12 cellular contexts compared by ENCODE assay signal in the genomic region with DNA sequence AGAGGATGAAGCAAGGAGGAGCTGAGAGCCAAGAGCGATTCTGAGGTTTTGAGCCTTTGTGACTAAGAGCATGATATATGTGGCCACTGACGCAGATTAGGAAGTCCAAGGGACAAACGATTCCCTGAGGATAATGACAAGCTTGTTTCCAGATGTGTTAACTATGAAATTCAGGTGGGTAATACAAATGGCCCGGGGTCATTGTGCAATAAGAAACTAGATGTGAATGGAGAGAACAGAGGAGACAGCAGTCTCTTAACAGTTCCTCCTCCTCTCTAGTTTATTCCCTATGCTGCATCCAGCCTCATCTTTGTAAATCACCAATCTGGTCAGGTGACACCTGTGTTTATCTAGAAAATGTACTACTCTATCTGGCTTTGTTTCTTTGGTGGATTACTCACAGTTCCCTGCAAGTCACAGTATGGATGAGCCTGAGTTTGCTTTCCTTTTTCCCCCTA.
DNase-seq lines count a peak whose midpoint lies in the region; ATAC-seq, FAIRE-seq and TF ChIP-seq lines count a peak whose summit lies in the region.
"Had no signal": no experiment of that assay in that cellular context is flagged by ENCODE, and none has a peak within 500 bp of the region (broad histone marks: within the 10 kb centered on the region; RNA-seq: fewer than 3 reads in every experiment).

No MANE protein-coding gene starts in this region.

- FAIRE-seq in D721Med (lab: Jason Lieb, UNC): no peak

- no peaks in the 10 kb centered on the region for H3K27me3 ChIP-seq in kidney epithelial cell (ENCODE audit: control insufficient read depth, insufficient read depth, low read length)

- H3K4me3 ChIP-seq in kidney epithelial cell (ENCODE audit: low read depth, low read length): no peak overlapping the region

- no peaks in the 10 kb centered on the region for H3K36me3 ChIP-seq in kidney epithelial cell (ENCODE audit: control insufficient read depth, insufficient read depth, low read length)

- TF ChIP-seq CTCF in kidney epithelial cell (IDR thresholded peaks at IDR 0.05; ENCODE audit: insufficient read depth, low read length, poor library complexity, severe bottlenecking): no peak
- no peak for TF ChIP-seq CTCF in D721Med (IDR thresholded peaks at IDR 0.05; ENCODE audit: insufficient read depth, missing control alignments)

- DNase-seq in AG20443 (ENCODE audit: low spot score) (peak; percentile 81), LoVo (ENCODE audit: low spot score) (peak; percentile 80), astrocyte of the hippocampus (ENCODE audit: low read depth, low spot score) (peak; percentile 68), kidney epithelial cell (ENCODE audit: low read depth) (peak; percentile 18), D721Med (ENCODE audit: insufficient read length, low spot score) (no peak)
- DNase-seq: activated naive CD4-positive, alpha-beta T cell treated with Interleukin-2 at 50 U/mL for 16 hours; H9; NCI-H510A treated with DMSO at 0.1 percent for 48 hours had no signal

- ATAC-seq in GM19023 (IDR thresholded peaks at IDR 0.05; ENCODE audit: unreplicated experiment) (no peak), HG03460 (IDR thresholded peaks at IDR 0.05; ENCODE audit: unreplicated experiment) (no peak), HG02840 (IDR thresholded peaks at IDR 0.05; ENCODE audit: low FRiP score, unreplicated experiment) (no peak)
- ATAC-seq: sciatic nerve had no signal
